1 cellular context compared by ENCODE assay signal in the genomic region with DNA sequence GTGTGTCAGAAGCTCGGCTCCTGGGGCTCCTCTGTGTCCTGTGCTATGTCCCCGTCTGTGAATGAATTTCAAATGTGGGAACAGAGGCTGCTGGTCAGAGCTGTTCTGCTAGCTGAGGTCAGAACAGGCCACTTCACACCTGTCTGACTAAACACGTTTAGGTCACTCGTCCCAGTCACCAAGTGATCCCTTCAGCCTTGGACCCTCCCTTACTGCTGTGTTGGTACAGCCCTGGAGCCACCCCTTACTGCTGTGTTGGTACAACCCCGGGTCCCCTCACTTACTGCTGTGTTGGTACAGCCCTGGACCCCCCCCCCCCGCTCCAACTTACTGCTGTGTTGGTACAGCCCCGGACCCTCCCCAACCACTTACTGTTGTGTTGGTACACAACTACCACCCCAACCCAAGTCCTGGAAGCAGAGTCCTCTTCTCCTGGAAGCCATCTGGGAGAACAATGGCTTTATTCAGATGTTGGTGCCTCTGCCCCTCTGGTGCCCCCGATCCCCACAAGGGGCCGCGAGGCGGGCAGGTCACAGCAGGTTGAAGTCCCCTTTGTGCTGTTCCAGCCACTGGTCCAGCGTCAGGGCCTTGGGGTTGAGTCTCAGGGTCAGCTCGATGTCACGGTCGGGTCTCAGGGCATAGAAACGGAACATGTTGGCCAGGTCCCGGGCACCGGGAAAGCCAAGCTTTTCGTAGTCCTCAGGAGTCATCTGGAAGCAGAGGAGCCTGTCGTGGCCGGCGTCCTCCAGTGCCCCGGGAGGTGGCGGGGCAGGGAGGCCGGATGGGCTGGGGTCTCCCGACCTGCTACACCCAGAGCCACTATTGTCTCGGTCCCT.
TF ChIP-seq lines count a peak whose summit lies in the region.

No MANE protein-coding gene starts in this region.

TF ChIP-seq in HepG2, 621 proteins besides CTCF, POLR2A, EP300 and RAD21 (continued from another document and continues in another):
- TF ChIP-seq SNAPC2 (CRISPR knock-in tag; IDR thresholded peaks at IDR 0.05) = 0 out of 2 replicates have a peak, but pooled peaks have one; percentile 76
- TF ChIP-seq, protein P1, sequence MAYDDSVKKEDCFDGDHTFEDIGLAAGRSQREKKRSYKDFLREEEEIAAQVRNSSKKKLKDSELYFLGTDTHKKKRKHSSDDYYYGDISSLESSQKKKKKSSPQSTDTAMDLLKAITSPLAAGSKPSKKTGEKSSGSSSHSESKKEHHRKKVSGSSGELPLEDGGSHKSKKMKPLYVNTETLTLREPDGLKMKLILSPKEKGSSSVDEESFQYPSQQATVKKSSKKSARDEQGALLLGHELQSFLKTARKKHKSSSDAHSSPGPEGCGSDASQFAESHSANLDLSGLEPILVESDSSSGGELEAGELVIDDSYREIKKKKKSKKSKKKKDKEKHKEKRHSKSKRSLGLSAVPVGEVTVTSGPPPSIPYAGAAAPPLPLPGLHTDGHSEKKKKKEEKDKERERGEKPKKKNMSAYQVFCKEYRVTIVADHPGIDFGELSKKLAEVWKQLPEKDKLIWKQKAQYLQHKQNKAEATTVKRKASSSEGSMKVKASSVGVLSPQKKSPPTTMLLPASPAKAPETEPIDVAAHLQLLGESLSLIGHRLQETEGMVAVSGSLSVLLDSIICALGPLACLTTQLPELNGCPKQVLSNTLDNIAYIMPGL (CRISPR knock-in tag; IDR thresholded peaks at IDR 0.05; ENCODE audit: borderline replicate concordance in 1 of 2, low read depth in 1 of 2) = peak in 1 of 2 experiments; percentile 18; a peak in 1 of 4 replicates
- TF ChIP-seq ZBTB7A (CRISPR knock-in tag; IDR thresholded peaks at IDR 0.05) = peak; percentile 88
- no peak for TF ChIP-seq SRF (IDR thresholded peaks at IDR 0.05; ENCODE audit: low read depth, low read length)
- no peak for TF ChIP-seq ZNF678 (CRISPR knock-in tag; IDR thresholded peaks at IDR 0.05)
- TF ChIP-seq NFE2L2 (IDR thresholded peaks at IDR 0.05; ENCODE audit: low read length) = no peak
- no peak; the same call in 1 of the 2 replicates for TF ChIP-seq ZSCAN29 (CRISPR knock-in tag; conservative IDR thresholded peaks at IDR 0.05)
- peak; percentile 89 for TF ChIP-seq RXRB (CRISPR knock-in tag; IDR thresholded peaks at IDR 0.05; ENCODE audit: borderline replicate concordance)
- no peak; the same call in 1 of the 2 replicates for TF ChIP-seq SMAD3 (CRISPR knock-in tag; IDR thresholded peaks at IDR 0.05)
- no peak for TF ChIP-seq HNRNPH1 (optimal IDR thresholded peaks at IDR 0.05; ENCODE audit: low read depth, low read length)
- TF ChIP-seq SMARCE1 (IDR thresholded peaks at IDR 0.05; ENCODE audit: borderline replicate concordance) = no peak
- TF ChIP-seq THAP11 (CRISPR knock-in tag; IDR thresholded peaks at IDR 0.05) = peak; percentile 68; the same call in 1 of the 2 replicates
- TF ChIP-seq ELF1 (CRISPR knock-in tag; IDR thresholded peaks at IDR 0.05) = no peak
- no peak for TF ChIP-seq ZNF253 (CRISPR knock-in tag; IDR thresholded peaks at IDR 0.05; ENCODE audit: borderline replicate concordance)
- no peak for TF ChIP-seq GPN1 (CRISPR knock-in tag; IDR thresholded peaks at IDR 0.05; ENCODE audit: borderline replicate concordance)
- no peak for TF ChIP-seq EED (CRISPR knock-in tag; IDR thresholded peaks at IDR 0.05)
- peak; percentile 33; the same call in 1 of the 2 replicates for TF ChIP-seq RARG (CRISPR knock-in tag; IDR thresholded peaks at IDR 0.05; ENCODE audit: low read depth)
- peak; percentile 63; the same call in 1 of the 2 replicates for TF ChIP-seq HOXA5 (CRISPR knock-in tag; IDR thresholded peaks at IDR 0.05)
- TF ChIP-seq ZNF674 (CRISPR knock-in tag; IDR thresholded peaks at IDR 0.05; ENCODE audit: low read depth) = no peak
- peak; percentile 73; the same call in 1 of the 2 replicates for TF ChIP-seq ZNF567 (CRISPR knock-in tag; IDR thresholded peaks at IDR 0.05; ENCODE audit: borderline replicate concordance)
- TF ChIP-seq ZNF839 (CRISPR knock-in tag; IDR thresholded peaks at IDR 0.05; ENCODE audit: borderline replicate concordance) = no peak
- TF ChIP-seq ZNF180 (CRISPR knock-in tag; IDR thresholded peaks at IDR 0.05; ENCODE audit: borderline replicate concordance, low read depth) = no peak
- TF ChIP-seq ZSCAN21 (CRISPR knock-in tag; IDR thresholded peaks at IDR 0.05; ENCODE audit: borderline replicate concordance) = peak; percentile 64; the same call in 1 of the 2 replicates
- TF ChIP-seq ZNF414 (CRISPR knock-in tag; IDR thresholded peaks at IDR 0.05) = peak; percentile 32; the same call in 1 of the 2 replicates
- TF ChIP-seq HNRNPL (IDR thresholded peaks at IDR 0.05; ENCODE audit: low read depth, low read length) = peak; percentile 97
- no peak for TF ChIP-seq ZNF343 (CRISPR knock-in tag; IDR thresholded peaks at IDR 0.05)
- TF ChIP-seq ZNF160 (CRISPR knock-in tag; IDR thresholded peaks at IDR 0.05) = 0 out of 2 replicates have a peak, but pooled peaks have one; percentile 22
- 0 out of 2 replicates have a peak, but pooled peaks have one; percentile 13 for TF ChIP-seq HHEX (CRISPR knock-in tag; IDR thresholded peaks at IDR 0.05)
- peak; percentile 55; the same call in 1 of the 2 replicates for TF ChIP-seq ZNF362 (CRISPR knock-in tag; IDR thresholded peaks at IDR 0.05; ENCODE audit: borderline replicate concordance)
- TF ChIP-seq ZNF691 (CRISPR knock-in tag; IDR thresholded peaks at IDR 0.05; ENCODE audit: borderline replicate concordance, low read depth) = peak; percentile 82; the same call in 1 of the 2 replicates
- TF ChIP-seq PHF21A (CRISPR knock-in tag; IDR thresholded peaks at IDR 0.05) = peak; percentile 95
- TF ChIP-seq, protein P2, sequence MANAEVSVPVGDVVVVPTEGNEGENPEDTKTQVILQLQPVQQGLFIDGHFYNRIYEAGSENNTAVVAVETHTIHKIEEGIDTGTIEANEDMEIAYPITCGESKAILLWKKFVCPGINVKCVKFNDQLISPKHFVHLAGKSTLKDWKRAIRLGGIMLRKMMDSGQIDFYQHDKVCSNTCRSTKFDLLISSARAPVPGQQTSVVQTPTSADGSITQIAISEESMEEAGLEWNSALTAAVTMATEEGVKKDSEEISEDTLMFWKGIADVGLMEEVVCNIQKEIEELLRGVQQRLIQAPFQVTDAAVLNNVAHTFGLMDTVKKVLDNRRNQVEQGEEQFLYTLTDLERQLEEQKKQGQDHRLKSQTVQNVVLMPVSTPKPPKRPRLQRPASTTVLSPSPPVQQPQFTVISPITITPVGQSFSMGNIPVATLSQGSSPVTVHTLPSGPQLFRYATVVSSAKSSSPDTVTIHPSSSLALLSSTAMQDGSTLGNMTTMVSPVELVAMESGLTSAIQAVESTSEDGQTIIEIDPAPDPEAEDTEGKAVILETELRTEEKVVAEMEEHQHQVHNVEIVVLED (CRISPR knock-in tag; IDR thresholded peaks at IDR 0.05; ENCODE audit: borderline replicate concordance) = peak; percentile 61; the same call in 1 of the 2 replicates
- TF ChIP-seq CEBPZ (IDR thresholded peaks at IDR 0.05; ENCODE audit: low read length) = no peak
- TF ChIP-seq, protein P3, sequence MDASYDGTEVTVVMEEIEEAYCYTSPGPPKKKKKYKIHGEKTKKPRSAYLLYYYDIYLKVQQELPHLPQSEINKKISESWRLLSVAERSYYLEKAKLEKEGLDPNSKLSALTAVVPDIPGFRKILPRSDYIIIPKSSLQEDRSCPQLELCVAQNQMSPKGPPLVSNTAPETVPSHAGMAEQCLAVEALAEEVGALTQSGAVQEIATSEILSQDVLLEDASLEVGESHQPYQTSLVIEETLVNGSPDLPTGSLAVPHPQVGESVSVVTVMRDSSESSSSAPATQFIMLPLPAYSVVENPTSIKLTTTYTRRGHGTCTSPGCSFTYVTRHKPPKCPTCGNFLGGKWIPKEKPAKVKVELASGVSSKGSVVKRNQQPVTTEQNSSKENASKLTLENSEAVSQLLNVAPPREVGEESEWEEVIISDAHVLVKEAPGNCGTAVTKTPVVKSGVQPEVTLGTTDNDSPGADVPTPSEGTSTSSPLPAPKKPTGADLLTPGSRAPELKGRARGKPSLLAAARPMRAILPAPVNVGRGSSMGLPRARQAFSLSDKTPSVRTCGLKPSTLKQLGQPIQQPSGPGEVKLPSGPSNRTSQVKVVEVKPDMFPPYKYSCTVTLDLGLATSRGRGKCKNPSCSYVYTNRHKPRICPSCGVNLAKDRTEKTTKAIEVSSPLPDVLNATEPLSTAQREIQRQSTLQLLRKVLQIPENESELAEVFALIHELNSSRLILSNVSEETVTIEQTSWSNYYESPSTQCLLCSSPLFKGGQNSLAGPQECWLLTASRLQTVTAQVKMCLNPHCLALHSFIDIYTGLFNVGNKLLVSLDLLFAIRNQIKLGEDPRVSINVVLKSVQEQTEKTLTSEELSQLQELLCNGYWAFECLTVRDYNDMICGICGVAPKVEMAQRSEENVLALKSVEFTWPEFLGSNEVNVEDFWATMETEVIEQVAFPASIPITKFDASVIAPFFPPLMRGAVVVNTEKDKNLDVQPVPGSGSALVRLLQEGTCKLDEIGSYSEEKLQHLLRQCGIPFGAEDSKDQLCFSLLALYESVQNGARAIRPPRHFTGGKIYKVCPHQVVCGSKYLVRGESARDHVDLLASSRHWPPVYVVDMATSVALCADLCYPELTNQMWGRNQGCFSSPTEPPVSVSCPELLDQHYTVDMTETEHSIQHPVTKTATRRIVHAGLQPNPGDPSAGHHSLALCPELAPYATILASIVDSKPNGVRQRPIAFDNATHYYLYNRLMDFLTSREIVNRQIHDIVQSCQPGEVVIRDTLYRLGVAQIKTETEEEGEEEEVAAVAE (CRISPR knock-in tag; IDR thresholded peaks at IDR 0.05; ENCODE audit: borderline replicate concordance) = peak; percentile 10; the same call in 1 of the 2 replicates
- no peak for TF ChIP-seq RFX5 (IDR thresholded peaks at IDR 0.05; ENCODE audit: low read depth, low read length)
- TF ChIP-seq, protein P4, sequence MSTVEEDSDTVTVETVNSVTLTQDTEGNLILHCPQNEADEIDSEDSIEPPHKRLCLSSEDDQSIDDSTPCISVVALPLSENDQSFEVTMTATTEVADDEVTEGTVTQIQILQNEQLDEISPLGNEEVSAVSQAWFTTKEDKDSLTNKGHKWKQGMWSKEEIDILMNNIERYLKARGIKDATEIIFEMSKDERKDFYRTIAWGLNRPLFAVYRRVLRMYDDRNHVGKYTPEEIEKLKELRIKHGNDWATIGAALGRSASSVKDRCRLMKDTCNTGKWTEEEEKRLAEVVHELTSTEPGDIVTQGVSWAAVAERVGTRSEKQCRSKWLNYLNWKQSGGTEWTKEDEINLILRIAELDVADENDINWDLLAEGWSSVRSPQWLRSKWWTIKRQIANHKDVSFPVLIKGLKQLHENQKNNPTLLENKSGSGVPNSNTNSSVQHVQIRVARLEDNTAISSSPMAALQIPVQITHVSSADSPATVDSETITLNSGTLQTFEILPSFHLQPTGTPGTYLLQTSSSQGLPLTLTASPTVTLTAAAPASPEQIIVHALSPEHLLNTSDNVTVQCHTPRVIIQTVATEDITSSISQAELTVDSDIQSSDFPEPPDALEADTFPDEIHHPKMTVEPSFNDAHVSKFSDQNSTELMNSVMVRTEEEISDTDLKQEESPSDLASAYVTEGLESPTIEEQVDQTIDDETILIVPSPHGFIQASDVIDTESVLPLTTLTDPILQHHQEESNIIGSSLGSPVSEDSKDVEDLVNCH (CRISPR knock-in tag; IDR thresholded peaks at IDR 0.05) = 0 out of 2 replicates have a peak, but pooled peaks have one; percentile 35
- no peak for TF ChIP-seq ZNF670 (CRISPR knock-in tag; IDR thresholded peaks at IDR 0.05; ENCODE audit: borderline replicate concordance)
- no peak for TF ChIP-seq ZFAT (CRISPR knock-in tag; conservative IDR thresholded peaks at IDR 0.05)
- no peak for TF ChIP-seq ZBTB21 (CRISPR knock-in tag; IDR thresholded peaks at IDR 0.05)
